In the genomic region with DNA sequence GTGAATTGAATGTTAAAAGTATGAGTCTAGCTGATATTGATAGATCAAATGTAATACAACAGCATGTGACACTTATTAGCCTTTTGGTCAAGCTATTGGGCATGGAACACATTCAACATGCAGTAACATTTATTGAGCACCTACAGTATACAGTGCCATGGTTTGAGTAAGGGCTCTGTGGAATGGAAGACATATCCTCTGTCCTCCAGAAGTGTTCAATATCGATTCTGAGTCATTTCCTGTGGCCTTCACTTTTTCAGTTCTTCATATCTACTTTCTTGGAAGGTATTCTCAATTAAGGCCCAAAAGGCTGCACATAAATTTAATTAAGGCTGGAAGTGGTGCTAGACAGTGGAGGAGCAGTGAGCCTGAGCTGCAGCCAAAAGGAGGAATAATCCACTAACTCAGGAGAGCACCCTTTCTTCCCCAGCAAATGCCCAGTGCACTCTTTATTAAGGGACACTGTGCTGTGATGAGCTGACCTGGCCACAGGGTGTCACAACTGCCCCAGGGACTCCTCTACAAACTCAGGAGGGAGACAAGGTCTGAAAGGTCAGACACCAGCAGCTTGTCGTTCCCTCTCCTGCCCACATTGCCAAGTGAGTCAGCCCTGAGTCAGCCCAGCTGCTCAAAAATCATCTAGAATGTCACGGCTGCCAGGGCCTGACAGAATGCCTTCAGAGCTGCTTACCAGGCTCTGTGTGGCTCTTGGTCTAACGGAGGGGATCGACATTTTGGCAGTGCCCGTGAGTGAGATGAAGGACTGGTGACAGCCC, we compare ENCODE assay signal across 9 cellular contexts.
A peak's percentile ranks its signal among the peaks of the same experiment; 100 is the strongest.
DNase-seq lines count a peak whose midpoint lies in the region; ATAC-seq and TF ChIP-seq lines count a peak whose summit lies in the region.
"Had no signal": no experiment of that assay in that cellular context is flagged by ENCODE, and none has a peak within 500 bp of the region (broad histone marks: within the 10 kb centered on the region; RNA-seq: fewer than 3 reads in every experiment).

No MANE protein-coding gene starts in this region.

- peak; percentile 55 for TF ChIP-seq CTCF in smooth muscle cell (IDR thresholded peaks at IDR 0.05; ENCODE audit: borderline replicate concordance, insufficient read depth, poor library complexity, severe bottlenecking)

- peak; percentile 97 to 99 for ATAC-seq in right cardiac atrium
- ATAC-seq in GM21381 (IDR thresholded peaks at IDR 0.05; ENCODE audit: unreplicated experiment), result no peak

- H3K4me3 ChIP-seq in right cardiac atrium (ENCODE audit: low read length) (no peak overlapping the region), smooth muscle cell (no peak overlapping the region)

- intact Hi-C loops in right cardiac atrium (cut with DNase I), result no loop called here

- no peaks in the 10 kb centered on the region for H4K20me1 ChIP-seq in smooth muscle cell (ENCODE audit: low read depth)

- H2AFZ ChIP-seq in smooth muscle cell (ENCODE audit: low read depth), result peak overlapping the region; percentile 47

- no peak overlapping the region for H3K9ac ChIP-seq in smooth muscle cell (ENCODE audit: low read depth)

- peak overlapping the region; percentile 71 for H3K4me2 ChIP-seq in smooth muscle cell

- H3K27me3 ChIP-seq in right cardiac atrium (ENCODE audit: control insufficient read depth, insufficient read depth) (no peaks in the 10 kb centered on the region), smooth muscle cell (ENCODE audit: low read depth) (no peaks in the 10 kb centered on the region)
- H3K27me3 ChIP-seq: neutrophil had no signal

- H3K36me3 ChIP-seq in smooth muscle cell (ENCODE audit: low read depth), result no peaks in the 10 kb centered on the region
- H3K36me3 ChIP-seq: neutrophil had no signal

- peak overlapping the region; percentile 48 for H3K27ac ChIP-seq in right cardiac atrium (ENCODE audit: low read length)
- H3K27ac ChIP-seq in smooth muscle cell (ENCODE audit: low read depth), result peak overlapping the region; percentile 66
- H3K27ac ChIP-seq: neutrophil had no signal

- WGBS in right cardiac atrium, result 24% methylated on average over 6 of the region's 6 CpGs
- WGBS in smooth muscle cell (ENCODE audit: low lambda C conversion rate), result 25% methylated on average over 6 of the region's 6 CpGs

- H3K9me3 ChIP-seq in right cardiac atrium (ENCODE audit: control insufficient read depth, low read length), result no peaks in the 10 kb centered on the region
- H3K9me3 ChIP-seq in smooth muscle cell (replicated peaks; ENCODE audit: low read depth), result no peaks in the 10 kb centered on the region
- H3K9me3 ChIP-seq: neutrophil had no signal

- H3K79me2 ChIP-seq in smooth muscle cell (ENCODE audit: low read depth), result no peaks in the 10 kb centered on the region

- H3K4me1 ChIP-seq in right cardiac atrium (ENCODE audit: control insufficient read depth, insufficient read depth, low read length), result no peaks in the 10 kb centered on the region
- H3K4me1 ChIP-seq in smooth muscle cell (ENCODE audit: low read depth), result peaks cover 9% of the 10 kb centered on the region

- DNase-seq in COLO668 (lab: John Stamatoyannopoulos, UW; ENCODE audit: unreplicated experiment), result peak; percentile 82
- peak; percentile 92 for DNase-seq in HS-5 (ENCODE audit: low read depth)
- DNase-seq in SKM-1 treated with dmso at 0.1 percent for 144 hours (lab: John Stamatoyannopoulos, UW; ENCODE audit: unreplicated experiment), result peak; percentile 66
- peak; percentile 47 for DNase-seq in activated naive CD8-positive, alpha-beta T cell treated with anti-CD3 and anti-CD28 coated beads, Interleukin-2, amount 50 U/mL, for 16 hours (ENCODE audit: low read depth, low spot score)
- DNase-seq in right cardiac atrium, result peak; percentile 80 to 84 (median 82)
- peak; percentile 26 for DNase-seq in smooth muscle cell (lab: John Stamatoyannopoulos, UW; ENCODE audit: unreplicated experiment)
- DNase-seq in effector CD4-positive, alpha-beta T cell, result no peak

- no peaks in the 10 kb centered on the region for H3F3A ChIP-seq in smooth muscle cell (ENCODE audit: low read depth)
